ENCODE assay signal across 22 cellular contexts in genomic region chr5:127887282-127887681, GRCh38.
A peak's percentile ranks its signal among the peaks of the same experiment; 100 is the strongest.
DNase-seq lines count a peak whose midpoint lies in the region; ATAC-seq and TF ChIP-seq lines count a peak whose summit lies in the region.
"Had no signal": no experiment of that assay in that cellular context is flagged by ENCODE, and none has a peak within 500 bp of the region (broad histone marks: within the 10 kb centered on the region; RNA-seq: fewer than 3 reads in every experiment).

No MANE protein-coding gene starts in this region.

- no peak overlapping the region for H3K4me3 ChIP-seq in mucosa of descending colon
- H3K4me3 ChIP-seq: GM23338, heart right ventricle, left lung, skin epidermis, tibial nerve had no signal

- H3K27me3 Mint-ChIP-seq in activated T-helper 17 cell treated with anti-CD3 and anti-CD28 coated beads, Interleukin-2, amount 50 U/mL, for 72 hours = peaks cover 3% of the 10 kb centered on the region
- H3K27me3 Mint-ChIP-seq in mesothelial cell of epicardium (ENCODE audit: low read depth) = no peaks in the 10 kb centered on the region
- H3K27me3 Mint-ChIP-seq: activated naive CD4-positive, alpha-beta T cell treated with anti-CD3 and anti-CD28 coated beads, Interleukin-2, amount 10 ng/mL, durations not matched to agents 7 days and 5 days; dendritic cell treated with granulocyte-macrophage colony-stimulating factor and Interleukin-4, amounts not matched to agents 40 ng/mL and 50 ng/mL, for 4 days; T-helper 17 cell had no signal

- intact Hi-C loops in mucosa of descending colon (cut with DNase I, micrococcal nuclease) = no loop called here

- H3K36me3 Mint-ChIP-seq in activated T-helper 17 cell treated with anti-CD3 and anti-CD28 coated beads, Interleukin-2, amount 50 U/mL, for 72 hours (ENCODE audit: low read depth) = no peaks in the 10 kb centered on the region
- no peaks in the 10 kb centered on the region for H3K36me3 Mint-ChIP-seq in mesothelial cell of epicardium
- H3K36me3 Mint-ChIP-seq: activated naive CD4-positive, alpha-beta T cell treated with anti-CD3 and anti-CD28 coated beads, Interleukin-2, amount 10 ng/mL, durations not matched to agents 7 days and 5 days; CD8-positive, alpha-beta T cell; natural killer cell had no signal

- H3K4me1 Mint-ChIP-seq in activated T-helper 17 cell treated with anti-CD3 and anti-CD28 coated beads, Interleukin-2, amount 50 U/mL, for 72 hours = peaks cover 12% of the 10 kb centered on the region
- H3K4me1 Mint-ChIP-seq in mesothelial cell of epicardium = peaks cover 10% of the 10 kb centered on the region
- H3K4me1 Mint-ChIP-seq: activated naive CD4-positive, alpha-beta T cell treated with anti-CD3 and anti-CD28 coated beads, Interleukin-2, amount 10 ng/mL, durations not matched to agents 7 days and 5 days; GM23338; natural killer cell had no signal

- no peak overlapping the region for H3K4me3 Mint-ChIP-seq in activated T-helper 17 cell treated with anti-CD3 and anti-CD28 coated beads, Interleukin-2, amount 50 U/mL, for 72 hours
- no peak overlapping the region for H3K4me3 Mint-ChIP-seq in mesothelial cell of epicardium
- H3K4me3 Mint-ChIP-seq: activated naive CD4-positive, alpha-beta T cell treated with anti-CD3 and anti-CD28 coated beads, Interleukin-2, amount 10 ng/mL, durations not matched to agents 7 days and 5 days; CD8-positive, alpha-beta T cell; dendritic cell treated with granulocyte-macrophage colony-stimulating factor and Interleukin-4, amounts not matched to agents 40 ng/mL and 50 ng/mL, for 4 days; GM23338; natural killer cell; T-helper 17 cell had no signal

- TF ChIP-seq CTCF in mesothelial cell of epicardium (IDR thresholded peaks at IDR 0.05; ENCODE audit: unreplicated experiment) (no peak), mucosa of descending colon (IDR thresholded peaks at IDR 0.05) (no peak)

- H3K4me1 ChIP-seq in mucosa of descending colon (ENCODE audit: low read depth) = peaks cover 14% of the 10 kb centered on the region

- no peaks in the 10 kb centered on the region for H3K9me3 Mint-ChIP-seq in activated T-helper 17 cell treated with anti-CD3 and anti-CD28 coated beads, Interleukin-2, amount 50 U/mL, for 72 hours
- no peaks in the 10 kb centered on the region for H3K9me3 Mint-ChIP-seq in mesothelial cell of epicardium
- H3K9me3 Mint-ChIP-seq: activated naive CD4-positive, alpha-beta T cell treated with anti-CD3 and anti-CD28 coated beads, Interleukin-2, amount 10 ng/mL, durations not matched to agents 7 days and 5 days; CD8-positive, alpha-beta T cell; dendritic cell treated with granulocyte-macrophage colony-stimulating factor and Interleukin-4, amounts not matched to agents 40 ng/mL and 50 ng/mL, for 4 days; GM23338; natural killer cell had no signal

- no peaks in the 10 kb centered on the region for H3K36me3 ChIP-seq in mucosa of descending colon (ENCODE audit: low read depth)
- H3K36me3 ChIP-seq: heart right ventricle, left lung, tibial nerve had no signal

- DNase-seq in EH (ENCODE audit: low read depth) (peak; percentile 34), HT1080 (ENCODE audit: low read depth) (peak; percentile 75), kidney tubule cell (ENCODE audit: low spot score) (peak; percentile 43), RPMI8226 (no peak), mesothelial cell of epicardium (ENCODE audit: low spot score in 2 of 2, unreplicated experiment in 2 of 2) (no peak), mucosa of descending colon (no peak)
- DNase-seq: activated CD4-positive, alpha-beta T cell treated with anti-CD3 and anti-CD28 coated beads for 48 hours; activated naive CD4-positive, alpha-beta T cell treated with anti-CD3 and anti-CD28 coated beads, Interleukin-2, amount 10 ng/mL, durations not matched to agents 7 days and 5 days; activated T-cell treated with anti-CD3 and anti-CD28 coated beads, Interleukin-2, amount 50 U/mL, for 48 hours; CD8-positive, alpha-beta T cell; foreskin fibroblast; GF-D8; heart right ventricle; left lung; natural killer cell; NCI-H187; T-helper 17 cell had no signal

- ATAC-seq in activated T-helper 17 cell treated with anti-CD3 and anti-CD28 coated beads, Interleukin-2, amount 50 U/mL, for 72 hours (replicated peaks) = peak; percentile 19
- no peak for ATAC-seq in mucosa of descending colon
- ATAC-seq: CD8-positive, alpha-beta T cell; GM23338; left lung; natural killer cell; T-helper 17 cell had no signal

- no peak overlapping the region for H3K27ac Mint-ChIP-seq in activated T-helper 17 cell treated with anti-CD3 and anti-CD28 coated beads, Interleukin-2, amount 50 U/mL, for 72 hours
- H3K27ac Mint-ChIP-seq in mesothelial cell of epicardium = no peak overlapping the region
- H3K27ac Mint-ChIP-seq: activated naive CD4-positive, alpha-beta T cell treated with anti-CD3 and anti-CD28 coated beads, Interleukin-2, amount 10 ng/mL, durations not matched to agents 7 days and 5 days; CD8-positive, alpha-beta T cell; dendritic cell treated with granulocyte-macrophage colony-stimulating factor and Interleukin-4, amounts not matched to agents 40 ng/mL and 50 ng/mL, for 4 days; GM23338; natural killer cell; T-helper 17 cell had no signal

- H3K9me3 ChIP-seq in mucosa of descending colon = no peaks in the 10 kb centered on the region
- H3K9me3 ChIP-seq: heart right ventricle, left lung, tibial nerve had no signal

Comparison
In these comparisons a context has a peak if more than half of its experiments do, and no peak if none do; other contexts are left out.
1. DNase-seq: peak in EH (single experiment), HT1080 (single experiment) and kidney tubule cell (single experiment); none in RPMI8226 (single experiment), mesothelial cell of epicardium (0 of 2) and mucosa of descending colon (0 of 3).